8 cellular contexts compared by ENCODE assay signal in genomic region chr9:128723352-128723865, GRCh38. TPM values are rescaled to one million over a fixed set of nuclear protein-coding genes. Genes with fewer than 3 reads are reported as not detected.
DNase-seq lines count a peak whose midpoint lies in the region; ATAC-seq, FAIRE-seq and TF ChIP-seq lines count a peak whose summit lies in the region.

No MANE protein-coding gene starts in this region.

- no peaks in the 10 kb centered on the region for H3K36me3 ChIP-seq in kidney (ENCODE audit: control insufficient read depth in 1 of 2, insufficient read depth in 2 of 2, low read length in 2 of 2)
- peaks cover 21% of the 10 kb centered on the region for H3K36me3 ChIP-seq in thymus (ENCODE audit: control insufficient read depth, insufficient read depth)

- FAIRE-seq in kidney (lab: Jason Lieb, UNC): no peak

- 38% methylated on average over 7 of the region's 7 CpGs for WGBS in thymus

- H3K9ac ChIP-seq in kidney (ENCODE audit: low read length in 2 of 2): peak overlapping the region; percentile 58 to 71

- ATAC-seq in activated naive CD8-positive, alpha-beta T cell treated with anti-CD3 and anti-CD28 coated beads, Interleukin-2, amount 10 ng/mL, durations not matched to agents 7 days and 5 days (ENCODE audit: low read depth): no peak

- H3K4me3 ChIP-seq in kidney (ENCODE audit: low read length in 2 of 2) (peak overlapping the region; percentile 88 to 93), thymus (ENCODE audit: low read length) (peak overlapping the region; percentile 68)

- H3K9me3 Mint-ChIP-seq in activated CD4-positive, alpha-beta T cell treated with anti-CD3 and anti-CD28 coated beads, Interleukin-2, amount 10 ng/mL, durations not matched to agents 24 days and 14 days: no peaks in the 10 kb centered on the region
- H3K9me3 Mint-ChIP-seq in activated naive CD8-positive, alpha-beta T cell treated with anti-CD3 and anti-CD28 coated beads, Interleukin-2, amount 10 ng/mL, durations not matched to agents 7 days and 5 days: no peaks in the 10 kb centered on the region

- peaks cover 5 to 13% of the 10 kb centered on the region in 2 donors for H3K4me1 ChIP-seq in kidney (ENCODE audit: control insufficient read depth in 1 of 2, insufficient read depth in 1 of 2, low read depth in 1 of 2, low read length in 2 of 2)
- H3K4me1 ChIP-seq in thymus (ENCODE audit: control insufficient read depth, insufficient read depth, low read length): peaks cover 33% of the 10 kb centered on the region

- peaks cover 37% of the 10 kb centered on the region for H3K4me1 Mint-ChIP-seq in activated CD4-positive, alpha-beta T cell treated with anti-CD3 and anti-CD28 coated beads, Interleukin-2, amount 10 ng/mL, durations not matched to agents 24 days and 14 days
- peaks cover 32% of the 10 kb centered on the region for H3K4me1 Mint-ChIP-seq in activated naive CD8-positive, alpha-beta T cell treated with anti-CD3 and anti-CD28 coated beads, Interleukin-2, amount 10 ng/mL, durations not matched to agents 7 days and 5 days

- POLR2A ChIA-PET in activated naive CD8-positive, alpha-beta T cell treated with anti-CD3 and anti-CD28 coated beads, Interleukin-2, amount 10 ng/mL, durations not matched to agents 7 days and 5 days (lab: Charles Lee): interaction anchor here (0.7 to 2.5 kb wide), 9 partner anchors 10 to 170 kb away, joined by 3 to 14 read pairs (median 6); partner anchors contain the start of genes DYNC2I2, ENDOG, PKN3 and SPTAN1

- no peak for TF ChIP-seq CTCF in kidney (IDR thresholded peaks at IDR 0.05; ENCODE audit: borderline replicate concordance, extremely low read depth, insufficient read depth)

- H3K4me3 Mint-ChIP-seq in activated CD4-positive, alpha-beta T cell treated with anti-CD3 and anti-CD28 coated beads, Interleukin-2, amount 10 ng/mL, durations not matched to agents 24 days and 14 days: peak overlapping the region; percentile 99
- peak overlapping the region; percentile 91 for H3K4me3 Mint-ChIP-seq in activated naive CD8-positive, alpha-beta T cell treated with anti-CD3 and anti-CD28 coated beads, Interleukin-2, amount 10 ng/mL, durations not matched to agents 7 days and 5 days

- peak overlapping the region; percentile 94 for H3K27ac Mint-ChIP-seq in activated CD4-positive, alpha-beta T cell treated with anti-CD3 and anti-CD28 coated beads, Interleukin-2, amount 10 ng/mL, durations not matched to agents 24 days and 14 days
- peak overlapping the region; percentile 89 for H3K27ac Mint-ChIP-seq in activated naive CD8-positive, alpha-beta T cell treated with anti-CD3 and anti-CD28 coated beads, Interleukin-2, amount 10 ng/mL, durations not matched to agents 7 days and 5 days

- H3K36me3 Mint-ChIP-seq in activated CD4-positive, alpha-beta T cell treated with anti-CD3 and anti-CD28 coated beads, Interleukin-2, amount 10 ng/mL, durations not matched to agents 24 days and 14 days (ENCODE audit: low read depth): peaks cover 19% of the 10 kb centered on the region
- no peaks in the 10 kb centered on the region for H3K36me3 Mint-ChIP-seq in activated naive CD8-positive, alpha-beta T cell treated with anti-CD3 and anti-CD28 coated beads, Interleukin-2, amount 10 ng/mL, durations not matched to agents 7 days and 5 days

- H3K27ac ChIP-seq in kidney (ENCODE audit: low read depth in 2 of 2, low read length in 2 of 2) (peak overlapping the region; percentile 23 to 51), thymus (ENCODE audit: low read depth) (peak overlapping the region; percentile 84)

- intact Hi-C loops in activated CD4-positive, alpha-beta T cell treated with anti-CD3 and anti-CD28 coated beads, Interleukin-2, amount 10 ng/mL, durations not matched to agents 24 days and 14 days (cut with micrococcal nuclease): loop anchor here (5.0 kb wide), 1 partner anchor 94 kb away; the partner anchor contains the start of gene ENDOG
- intact Hi-C loops in kidney (cut with DNase I): no loop called here

- H3K27me3 Mint-ChIP-seq in activated CD4-positive, alpha-beta T cell treated with anti-CD3 and anti-CD28 coated beads, Interleukin-2, amount 10 ng/mL, durations not matched to agents 24 days and 14 days: no peaks in the 10 kb centered on the region
- no peaks in the 10 kb centered on the region for H3K27me3 Mint-ChIP-seq in activated naive CD8-positive, alpha-beta T cell treated with anti-CD3 and anti-CD28 coated beads, Interleukin-2, amount 10 ng/mL, durations not matched to agents 7 days and 5 days

- no peaks in the 10 kb centered on the region for H3K27me3 ChIP-seq in thymus (ENCODE audit: control insufficient read depth, insufficient read depth)

- DNase-seq in activated CD4-positive, alpha-beta T cell treated with anti-CD3 and anti-CD28 coated beads, Interleukin-2, amount 10 ng/mL, durations not matched to agents 24 days and 14 days: no peak
- DNase-seq in activated CD4-positive, alpha-beta T cell treated with anti-CD3 and anti-CD28 coated beads for 48 hours: no peak
- DNase-seq in activated naive CD8-positive, alpha-beta T cell treated with anti-CD3 and anti-CD28 coated beads, Interleukin-2, amount 10 ng/mL, durations not matched to agents 7 days and 5 days: no peak
- no peak for DNase-seq in kidney
- no peak for DNase-seq in NCI-H748 treated with DMSO at 0.1 percent for 48 hours (lab: John Stamatoyannopoulos, UW)
- no peak for DNase-seq in superior temporal gyrus (ENCODE audit: extremely low spot score)
- DNase-seq in NCI-H1436 (lab: John Stamatoyannopoulos, UW): no peak

- H3K9me3 ChIP-seq in kidney (ENCODE audit: control insufficient read depth in 1 of 2, low read length in 2 of 2): no peaks in the 10 kb centered on the region
- no peaks in the 10 kb centered on the region for H3K9me3 ChIP-seq in thymus (ENCODE audit: control insufficient read depth)

RNA-seq across cellular contexts. Expression of gene ZDHHC12, which starts 0.5 kb away (rescaled TPM):
- total RNA-seq in activated CD4-positive, alpha-beta T cell treated with anti-CD3 and anti-CD28 coated beads, Interleukin-2, amount 10 ng/mL, durations not matched to agents 24 days and 14 days: 46.9 and 48.4 TPM in 2 replicates
- 10 to 100 TPM; 64.1 to 68.9 TPM for total RNA-seq in activated naive CD8-positive, alpha-beta T cell treated with anti-CD3 and anti-CD28 coated beads, Interleukin-2, amount 10 ng/mL, durations not matched to agents 7 days and 5 days
- 39.9 TPM for total RNA-seq in kidney
- polyA plus RNA-seq in kidney (ENCODE audit: insufficient read depth, low read depth, low replicate concordance) (54.7 TPM), thymus (46.4 TPM)

RNA-seq across cellular contexts. Expression of gene PKN3, which starts 21.1 kb away (rescaled TPM):
- total RNA-seq in activated CD4-positive, alpha-beta T cell treated with anti-CD3 and anti-CD28 coated beads, Interleukin-2, amount 10 ng/mL, durations not matched to agents 24 days and 14 days: 22.9 and 24.3 TPM in 2 replicates
- total RNA-seq in activated naive CD8-positive, alpha-beta T cell treated with anti-CD3 and anti-CD28 coated beads, Interleukin-2, amount 10 ng/mL, durations not matched to agents 7 days and 5 days: 1 to 10 TPM; 7.4 to 9.6 TPM
- total RNA-seq in kidney: 14.7 TPM
- polyA plus RNA-seq in kidney (ENCODE audit: insufficient read depth, low read depth, low replicate concordance) (3.9 TPM), thymus (10.4 TPM)

RNA-seq across cellular contexts. Expression of gene SET, which starts 34.4 kb away (rescaled TPM):
- total RNA-seq in activated CD4-positive, alpha-beta T cell treated with anti-CD3 and anti-CD28 coated beads, Interleukin-2, amount 10 ng/mL, durations not matched to agents 24 days and 14 days: 831 and 846 TPM in 2 replicates
- total RNA-seq in activated naive CD8-positive, alpha-beta T cell treated with anti-CD3 and anti-CD28 coated beads, Interleukin-2, amount 10 ng/mL, durations not matched to agents 7 days and 5 days: 100 to 1,000 TPM; 411 to 415 TPM
- 247 TPM for total RNA-seq in kidney
- 127 TPM for polyA plus RNA-seq in kidney (ENCODE audit: insufficient read depth, low read depth, low replicate concordance)
- 177 TPM for polyA plus RNA-seq in thymus

RNA-seq across cellular contexts. Expression of gene ZER1, which starts 48.3 kb away (rescaled TPM):
- total RNA-seq in activated CD4-positive, alpha-beta T cell treated with anti-CD3 and anti-CD28 coated beads, Interleukin-2, amount 10 ng/mL, durations not matched to agents 24 days and 14 days: 12.3 and 14.4 TPM in 2 replicates
- 10 to 100 TPM; 27.1 to 29.2 TPM for total RNA-seq in activated naive CD8-positive, alpha-beta T cell treated with anti-CD3 and anti-CD28 coated beads, Interleukin-2, amount 10 ng/mL, durations not matched to agents 7 days and 5 days
- total RNA-seq in kidney: 43.2 TPM
- polyA plus RNA-seq in kidney (ENCODE audit: insufficient read depth, low read depth, low replicate concordance) (31.1 TPM), thymus (23.0 TPM)
